ENCODE assay signal across 9 cellular contexts in genomic region chr6:151452750-151453427, GRCh38. TPM values are rescaled to one million over a fixed set of nuclear protein-coding genes. Genes with fewer than 3 reads are reported as not detected.
A peak's percentile ranks its signal among the peaks of the same experiment; 100 is the strongest.
DNase-seq lines count a peak whose midpoint lies in the region; ATAC-seq, FAIRE-seq and TF ChIP-seq lines count a peak whose summit lies in the region.
"Had no signal": no experiment of that assay in that cellular context is flagged by ENCODE, and none has a peak within 500 bp of the region (broad histone marks: within the 10 kb centered on the region; RNA-seq: fewer than 3 reads in every experiment).

No MANE protein-coding gene starts in this region.

- H3K27ac Mint-ChIP-seq in stimulated activated naive CD8-positive, alpha-beta T cell treated with anti-CD3 and anti-CD28 coated beads, Interleukin-15, amount 100 ng/mL, for 72 hours: peak overlapping the region; percentile 95 to 98

- no peaks in the 10 kb centered on the region for H3K9me3 ChIP-seq in keratinocyte (ENCODE audit: control insufficient read depth, low read depth, low read length)

- H3K4me1 ChIP-seq in keratinocyte (ENCODE audit: control insufficient read depth, extremely low read depth, insufficient read depth, low read length): peaks cover 9% of the 10 kb centered on the region

- H3K9ac ChIP-seq in keratinocyte (ENCODE audit: control insufficient read depth, extremely low read depth, insufficient read depth, low read length): peak overlapping the region; percentile 88

- H3K79me2 ChIP-seq in keratinocyte (ENCODE audit: control insufficient read depth, insufficient read depth, low read length): peaks cover 46% of the 10 kb centered on the region

- H2AFZ ChIP-seq in keratinocyte (ENCODE audit: control insufficient read depth, low read length): peak overlapping the region; percentile 83

- ATAC-seq in stimulated activated naive CD8-positive, alpha-beta T cell treated with anti-CD3 and anti-CD28 coated beads, Interleukin-15, amount 100 ng/mL, for 72 hours: no peak
- ATAC-seq in HG03045 (IDR thresholded peaks at IDR 0.05; ENCODE audit: unreplicated experiment): no peak

- H3K27ac ChIP-seq in keratinocyte (ENCODE audit: control insufficient read depth, insufficient read depth, low read length): peak overlapping the region; percentile 82

- H4K20me1 ChIP-seq in keratinocyte (ENCODE audit: control insufficient read depth, extremely low read depth, insufficient read depth, low read length): no peaks in the 10 kb centered on the region

- TF ChIP-seq CTCF in astrocyte of the spinal cord (IDR thresholded peaks at IDR 0.05; ENCODE audit: low read depth, low read length) (no peak), keratinocyte (optimal IDR thresholded peaks at IDR 0.05 in 1 of 3, IDR thresholded peaks at IDR 0.05 in 1 of 3, conservative IDR thresholded peaks at IDR 0.05 in 1 of 3; ENCODE audit: extremely low read depth in 1 of 3, insufficient read depth in 2 of 3, low read length in 3 of 3) (no peak), D721Med (IDR thresholded peaks at IDR 0.05; ENCODE audit: insufficient read depth, missing control alignments) (no peak)

- no peaks in the 10 kb centered on the region for H3K27me3 ChIP-seq in keratinocyte (ENCODE audit: control insufficient read depth, extremely low read depth, insufficient read depth, low read length)

- no peaks in the 10 kb centered on the region for H3K27me3 Mint-ChIP-seq in stimulated activated naive CD8-positive, alpha-beta T cell treated with anti-CD3 and anti-CD28 coated beads, Interleukin-15, amount 100 ng/mL, for 72 hours

- H3K9me1 ChIP-seq in keratinocyte (ENCODE audit: control insufficient read depth, extremely low read depth, insufficient read depth, low read length): no peaks in the 10 kb centered on the region

- H3K4me1 Mint-ChIP-seq in stimulated activated naive CD8-positive, alpha-beta T cell treated with anti-CD3 and anti-CD28 coated beads, Interleukin-15, amount 100 ng/mL, for 72 hours: peaks cover 30% of the 10 kb centered on the region

- dilution Hi-C loops in keratinocyte (cut with MboI; ENCODE audit: extremely low pct_ligation_motif_present, low sequenced_read_pairs): no loop called here

- H3K4me3 Mint-ChIP-seq in stimulated activated naive CD8-positive, alpha-beta T cell treated with anti-CD3 and anti-CD28 coated beads, Interleukin-15, amount 100 ng/mL, for 72 hours: peak overlapping the region; percentile 95 to 99

- H3K36me3 ChIP-seq in keratinocyte (ENCODE audit: control insufficient read depth in 2 of 2, extremely low read depth in 1 of 2, insufficient read depth in 2 of 2, low read length in 2 of 2): peaks cover 1 to 3% of the 10 kb centered on the region in 2 experiments

- FAIRE-seq in keratinocyte (lab: Jason Lieb, UNC): no peak
- no peak for FAIRE-seq in urothelium cell line (lab: Jason Lieb, UNC)
- no peak for FAIRE-seq in D721Med (lab: Jason Lieb, UNC)

- H3K4me3 ChIP-seq in astrocyte of the spinal cord (ENCODE audit: low read depth, low read length) (peak overlapping the region; percentile 96), keratinocyte (ENCODE audit: control insufficient read depth in 2 of 3, extremely low read depth in 1 of 3, insufficient read depth in 2 of 3, low read depth in 1 of 3, low read length in 3 of 3) (peak overlapping the region; percentile 79 to 98 (median 96))

- peak overlapping the region; percentile 83 for H3K4me2 ChIP-seq in keratinocyte (ENCODE audit: control insufficient read depth, extremely low read depth, insufficient read depth, low read depth, low read length)

- peak; percentile 64 for DNase-seq in EH (ENCODE audit: low read depth)
- DNase-seq in M059J (ENCODE audit: low read depth): peak; percentile 80
- DNase-seq in astrocyte of the spinal cord (ENCODE audit: low read depth, low spot score): peak; percentile 48
- no peak for DNase-seq in keratinocyte (ENCODE audit: low read depth, low spot score)
- DNase-seq in stimulated activated naive CD8-positive, alpha-beta T cell treated with anti-CD3 and anti-CD28 coated beads, Interleukin-15, amount 100 ng/mL, for 72 hours: no peak
- no peak for DNase-seq in urothelium cell line (ENCODE audit: low spot score)
- no peak for DNase-seq in D721Med (ENCODE audit: insufficient read length, low spot score)

- in situ Hi-C loops in astrocyte of the spinal cord (cut with HindIII; ENCODE audit: low sequenced_read_pairs): no loop called here

- no peaks in the 10 kb centered on the region for H3K9me3 Mint-ChIP-seq in stimulated activated naive CD8-positive, alpha-beta T cell treated with anti-CD3 and anti-CD28 coated beads, Interleukin-15, amount 100 ng/mL, for 72 hours

RNA-seq across cellular contexts. Expression of gene RMND1, which starts 1.0 kb away (rescaled TPM):
- total RNA-seq in M059J (2014; rRNA removed; shearing (Covaris generic)): 28.8 and 35.2 TPM in 2 replicates
- polyA plus RNA-seq in keratinocyte: 14.0 to 23.1 TPM (median 14.2 TPM) in 3 replicates
- 11.1 TPM for polyA plus RNA-seq in keratinocyte (2011; ENCODE audit: low read depth)
- polyA plus RNA-seq in keratinocyte (2011; cell fraction: cytosol; rRNA removed): 14.8 and 23.7 TPM in 2 replicates
- 9.6 and 12.6 TPM in 2 replicates for polyA plus RNA-seq in keratinocyte (2011; cell fraction: nucleus; rRNA removed)
- 15.8 and 19.4 TPM in 2 replicates for polyA plus RNA-seq in keratinocyte (2012; ENCODE audit: low replicate concordance)
- 3.5 to 18.5 TPM (median 11.7 TPM) in 3 replicates for polyA minus RNA-seq in keratinocyte
- 11.9 TPM for polyA minus RNA-seq in keratinocyte (2011; cell fraction: cytosol; rRNA and poly(A)+ RNA removed)
- 9.7 and 16.8 TPM in 2 replicates for polyA minus RNA-seq in keratinocyte (2011; cell fraction: nucleus; rRNA and poly(A)+ RNA removed)

RNA-seq across cellular contexts. Expression of gene CCDC170, which starts 40.9 kb away (rescaled TPM):
- not detected in 2 replicates for total RNA-seq in M059J (2014; rRNA removed; shearing (Covaris generic))
- 0.05 to 0.10 TPM (median 0.08 TPM) in 3 replicates for polyA plus RNA-seq in keratinocyte
- polyA plus RNA-seq in keratinocyte (2011; ENCODE audit: low read depth): not detected
- polyA plus RNA-seq in keratinocyte (2011; cell fraction: cytosol; rRNA removed): 0.05 and 0.07 TPM in 2 replicates
- 0.01 and 0.25 TPM in 2 replicates for polyA plus RNA-seq in keratinocyte (2011; cell fraction: nucleus; rRNA removed)
- 0.03 TPM in 1 of 2 replicates, not detected in the other for polyA plus RNA-seq in keratinocyte (2012; ENCODE audit: low replicate concordance)
- polyA minus RNA-seq in keratinocyte: not detected in 3 replicates
- not detected for polyA minus RNA-seq in keratinocyte (2011; cell fraction: cytosol; rRNA and poly(A)+ RNA removed)
- not detected in 2 replicates for polyA minus RNA-seq in keratinocyte (2011; cell fraction: nucleus; rRNA and poly(A)+ RNA removed)
- total RNA-seq: T-helper 2 cell treated with Interferon-gamma antibody and Interleukin-4, amounts not matched to agents 100 ng/mL and 5 ng/mL, for 36 hours had no signal

Comparison
In these comparisons a context has a peak if more than half of its experiments do, and no peak if none do; other contexts are left out.
1. DNase-seq: peak in EH (single experiment), M059J (single experiment) and astrocyte of the spinal cord (single experiment); none in keratinocyte (single experiment), stimulated activated naive CD8-positive, alpha-beta T cell treated with anti-CD3 and anti-CD28 coated beads, Interleukin-15, amount 100 ng/mL, for 72 hours (0 of 2), urothelium cell line (single experiment) and D721Med (single experiment).